25 cellular contexts compared by ENCODE assay signal in genomic region chr9:77271023-77271690, GRCh38.
DNase-seq lines count a peak whose midpoint lies in the region; ATAC-seq, FAIRE-seq and TF ChIP-seq lines count a peak whose summit lies in the region.
"Had no signal": no experiment of that assay in that cellular context is flagged by ENCODE, and none has a peak within 500 bp of the region (broad histone marks: within the 10 kb centered on the region; RNA-seq: fewer than 3 reads in every experiment).

No MANE protein-coding gene starts in this region.

- no peak overlapping the region for H3K9ac ChIP-seq in mammary epithelial cell (ENCODE audit: insufficient read depth, low read length)

- H2AFZ ChIP-seq in mammary epithelial cell (ENCODE audit: low read depth, low read length) = no peak overlapping the region

- WGBS in mammary epithelial cell (ENCODE audit: low coverage, missing lambda C conversion rate) = 0% methylated on average over 1 of the region's 1 CpG

- dilution Hi-C loops in mammary epithelial cell (cut with HindIII; ENCODE audit: low sequenced_read_pairs) = no loop called here

- H3K27me3 ChIP-seq in mammary epithelial cell (ENCODE audit: insufficient read depth, low read length) = no peaks in the 10 kb centered on the region
- H3K27me3 ChIP-seq: brain microvascular endothelial cell, suprapubic skin had no signal

- in situ Hi-C loops in mammary epithelial cell (cut with MboI; ENCODE audit: low sequenced_read_pairs in 2 of 2) = loop anchor here in 1 of 2 donors (10.0 kb wide), 1 partner anchor 56 kb away; no protein-coding TSS in a partner anchor

- BruUV-seq in mammary epithelial cell (replicated peaks; lab: Mats Ljungman, UMichigan) = no TSS peak

- H3K79me2 ChIP-seq in mammary epithelial cell (ENCODE audit: insufficient read depth, low read length) = no peaks in the 10 kb centered on the region

- TF ChIP-seq CTCF in mammary epithelial cell (conservative IDR thresholded peaks at IDR 0.05 in 1 of 2, IDR thresholded peaks at IDR 0.05 in 1 of 2; ENCODE audit: extremely low read depth in 1 of 2, insufficient read depth in 1 of 2, low read depth in 1 of 2, low read length in 2 of 2) = no peak

- no peak for DNase-seq in GM18507 (ENCODE audit: extremely low spot score, insufficient read length, low read depth)
- peak; percentile 76 for DNase-seq in mammary epithelial cell
- DNase-seq in NCI-H510A treated with DMSO at 0.1 percent for 48 hours (lab: John Stamatoyannopoulos, UW) = no peak
- DNase-seq in activated CD8-positive, alpha-beta memory T cell treated with anti-CD3 and anti-CD28 coated beads, Interleukin-2, amount 50 U/mL, for 4 hours = no peak
- DNase-seq: activated effector memory CD4-positive, alpha-beta T cell treated with Interleukin-2 at 50 U/mL for 16 hours; activated naive CD8-positive, alpha-beta T cell treated with anti-CD3 and anti-CD28 coated beads, Interleukin-2, amount 50 U/mL, for 24 hours; brain microvascular endothelial cell; DMS79; endodermal cell; head of caudate nucleus; left cardiac atrium; mesendoderm; MM.1S; NCI-H1436 treated with DMSO at 0.1 percent for 48 hours; NCI-H526; stimulated activated CD4-positive, alpha-beta T cell treated with anti-CD3 and anti-CD28 coated beads, Interleukin-1b, Interleukin-23, amount 100 ng/mL, for 48 hours; WERI-Rb-1 had no signal

- no peaks in the 10 kb centered on the region for H4K20me1 ChIP-seq in mammary epithelial cell (ENCODE audit: insufficient read depth, low read length)

- H3K9me3 ChIP-seq in mammary epithelial cell (replicated peaks; ENCODE audit: insufficient read depth, low read length) = no peaks in the 10 kb centered on the region
- H3K9me3 ChIP-seq: HAP-1, suprapubic skin had no signal

- H3K36me3 ChIP-seq in mammary epithelial cell (ENCODE audit: insufficient read depth, low read length) = peaks cover 8% of the 10 kb centered on the region
- H3K36me3 ChIP-seq: brain microvascular endothelial cell, HAP-1, WERI-Rb-1 had no signal

- peak; percentile 33 for FAIRE-seq in GM18507 (lab: Jason Lieb, UNC)
- FAIRE-seq: K562 had no signal

- ATAC-seq in GM21390 (IDR thresholded peaks at IDR 0.05; ENCODE audit: unreplicated experiment) = peak; percentile 73
- ATAC-seq in HG03354 (IDR thresholded peaks at IDR 0.05; ENCODE audit: poor library complexity, severe bottlenecking, unreplicated experiment) = peak; percentile 84
- ATAC-seq in GM21576 (IDR thresholded peaks at IDR 0.05; ENCODE audit: unreplicated experiment) = no peak
- no peak for ATAC-seq in GM19467 (IDR thresholded peaks at IDR 0.05; ENCODE audit: unreplicated experiment)
- ATAC-seq: activated naive CD8-positive, alpha-beta T cell treated with anti-CD3 and anti-CD28 coated beads, Interleukin-2, amount 50 U/mL, for 24 hours; K562; left cardiac atrium had no signal

- peaks cover 9% of the 10 kb centered on the region for H3K4me1 ChIP-seq in mammary epithelial cell (ENCODE audit: insufficient read depth, low read length)
- H3K4me1 ChIP-seq: suprapubic skin had no signal

- intact Hi-C loops in mammary epithelial cell (cut with micrococcal nuclease) = loop anchor here (10.0 kb wide), 1 partner anchor 86 kb away; no protein-coding TSS in a partner anchor

- peak overlapping the region; percentile 31 for H3K27ac ChIP-seq in mammary epithelial cell (ENCODE audit: insufficient read depth, low read depth, low read length)
- H3K27ac ChIP-seq: brain microvascular endothelial cell, coronary artery, suprapubic skin, WERI-Rb-1 had no signal

- peak overlapping the region; percentile 54 for H3K4me2 ChIP-seq in mammary epithelial cell (ENCODE audit: insufficient read depth, low read depth, low read length)

- CTCF ChIA-PET in mammary epithelial cell (lab: Charles Lee; ENCODE audit: low non-redundant PET) = interaction anchor here (0.7 kb wide), 1 partner anchor 117 kb away, joined by 3 read pairs; no protein-coding TSS in a partner anchor

- H3K4me3 ChIP-seq in mammary epithelial cell (replicated peaks in 1 of 3; ENCODE audit: insufficient read depth in 1 of 3, low read depth in 2 of 3, low read length in 3 of 3) = no peak overlapping the region
- H3K4me3 ChIP-seq: coronary artery, HAP-1, K562, suprapubic skin had no signal

Comparison
In these comparisons a context has a peak if more than half of its experiments do, and no peak if none do; other contexts are left out.
1. ATAC-seq: peak in GM21390 (single experiment) and HG03354 (single experiment); none in GM21576 (single experiment) and GM19467 (single experiment).